Comparison of ENCODE assay signal across 8 cellular contexts in the genomic region with DNA sequence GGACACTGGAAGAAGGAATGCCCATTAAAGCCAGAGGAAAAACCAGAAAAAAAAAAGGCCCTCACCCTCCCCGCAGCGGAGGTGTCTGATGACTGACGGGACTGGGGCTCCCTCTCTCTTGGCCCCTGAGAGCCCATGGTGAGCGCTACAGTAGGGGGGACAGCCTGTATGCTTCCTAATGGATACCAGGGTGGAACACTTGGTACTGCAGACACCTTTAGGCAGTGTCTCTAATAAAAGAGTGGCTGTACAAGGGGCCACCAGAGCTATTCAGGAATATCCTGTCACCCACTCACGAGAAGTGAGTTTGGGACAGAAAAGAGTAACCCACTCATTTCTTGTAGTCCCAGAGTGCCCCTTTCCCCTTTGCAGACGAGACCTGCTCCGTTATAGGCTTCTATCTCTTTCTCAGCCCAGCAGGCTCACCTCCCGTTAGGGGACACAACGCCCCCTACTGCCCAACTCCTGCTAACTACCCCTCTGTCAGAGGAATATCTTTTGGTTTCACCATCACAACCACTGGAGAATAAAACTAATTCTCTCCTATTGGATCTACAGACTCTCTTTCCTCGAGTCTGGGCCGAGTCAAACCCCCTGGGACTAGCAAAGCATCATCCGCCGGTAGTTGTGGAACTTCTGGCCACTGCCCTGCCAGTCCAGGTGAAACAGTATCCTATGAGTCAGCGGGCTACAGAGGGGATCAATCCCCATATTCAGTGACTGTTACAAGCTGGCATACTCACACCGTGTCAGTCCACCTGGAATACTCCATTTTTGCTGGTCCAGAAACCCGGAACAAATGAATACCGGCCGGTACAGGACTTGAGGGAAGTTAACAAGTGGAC. TPM values are rescaled to one million over a fixed set of nuclear protein-coding genes. Genes with fewer than 3 reads are reported as not detected.
DNase-seq lines count a peak whose midpoint lies in the region; ATAC-seq lines count a peak whose summit lies in the region.

No MANE protein-coding gene starts in this region.

- H3K9me3 Mint-ChIP-seq in activated CD4-positive, alpha-beta T cell treated with anti-CD3 and anti-CD28 coated beads, Interleukin-2, amount 10 ng/mL, durations not matched to agents 24 days and 14 days: no peaks in the 10 kb centered on the region
- no peaks in the 10 kb centered on the region for H3K9me3 Mint-ChIP-seq in stimulated activated effector memory CD8-positive, alpha-beta T cell treated with anti-CD3 and anti-CD28 coated beads, Interleukin-12 subunit alpha, Interleukin-12 subunit beta, amount 100 ng/mL, for 72 hours

- H3K27me3 Mint-ChIP-seq in activated CD4-positive, alpha-beta T cell treated with anti-CD3 and anti-CD28 coated beads, Interleukin-2, amount 10 ng/mL, durations not matched to agents 24 days and 14 days: no peaks in the 10 kb centered on the region

- H3K27ac Mint-ChIP-seq in activated CD4-positive, alpha-beta T cell treated with anti-CD3 and anti-CD28 coated beads, Interleukin-2, amount 10 ng/mL, durations not matched to agents 24 days and 14 days: no peak overlapping the region
- peak overlapping the region; percentile 4 for H3K27ac Mint-ChIP-seq in stimulated activated effector memory CD8-positive, alpha-beta T cell treated with anti-CD3 and anti-CD28 coated beads, Interleukin-12 subunit alpha, Interleukin-12 subunit beta, amount 100 ng/mL, for 72 hours

- H3K36me3 Mint-ChIP-seq in activated CD4-positive, alpha-beta T cell treated with anti-CD3 and anti-CD28 coated beads, Interleukin-2, amount 10 ng/mL, durations not matched to agents 24 days and 14 days (ENCODE audit: low read depth): no peaks in the 10 kb centered on the region
- no peaks in the 10 kb centered on the region for H3K36me3 Mint-ChIP-seq in stimulated activated effector memory CD8-positive, alpha-beta T cell treated with anti-CD3 and anti-CD28 coated beads, Interleukin-12 subunit alpha, Interleukin-12 subunit beta, amount 100 ng/mL, for 72 hours

- peaks cover 2% of the 10 kb centered on the region for H3K4me1 Mint-ChIP-seq in activated CD4-positive, alpha-beta T cell treated with anti-CD3 and anti-CD28 coated beads, Interleukin-2, amount 10 ng/mL, durations not matched to agents 24 days and 14 days
- peaks cover 7% of the 10 kb centered on the region for H3K4me1 Mint-ChIP-seq in stimulated activated effector memory CD8-positive, alpha-beta T cell treated with anti-CD3 and anti-CD28 coated beads, Interleukin-12 subunit alpha, Interleukin-12 subunit beta, amount 100 ng/mL, for 72 hours

- peak; percentile 92 for ATAC-seq in GM18498 (IDR thresholded peaks at IDR 0.05; ENCODE audit: unreplicated experiment)
- peak; percentile 96 for ATAC-seq in HG02852 (IDR thresholded peaks at IDR 0.05; ENCODE audit: unreplicated experiment)
- ATAC-seq in stimulated activated effector memory CD8-positive, alpha-beta T cell treated with anti-CD3 and anti-CD28 coated beads, Interleukin-12 subunit alpha, Interleukin-12 subunit beta, amount 100 ng/mL, for 72 hours: peak; percentile 89

- H3K4me3 Mint-ChIP-seq in activated CD4-positive, alpha-beta T cell treated with anti-CD3 and anti-CD28 coated beads, Interleukin-2, amount 10 ng/mL, durations not matched to agents 24 days and 14 days: no peak overlapping the region
- no peak overlapping the region for H3K4me3 Mint-ChIP-seq in stimulated activated effector memory CD8-positive, alpha-beta T cell treated with anti-CD3 and anti-CD28 coated beads, Interleukin-12 subunit alpha, Interleukin-12 subunit beta, amount 100 ng/mL, for 72 hours

- intact Hi-C loops in activated CD4-positive, alpha-beta T cell treated with anti-CD3 and anti-CD28 coated beads, Interleukin-2, amount 10 ng/mL, durations not matched to agents 24 days and 14 days (cut with micrococcal nuclease): loop anchor here (1.0 kb wide), 2 partner anchors 63 to 566 kb away; no protein-coding TSS in a partner anchor

- DNase-seq in A172 (ENCODE audit: low spot score): peak; percentile 45
- DNase-seq in NCI-H2227 treated with DMSO at 0.1 percent for 48 hours (lab: John Stamatoyannopoulos, UW): peak; percentile 27
- peak; percentile 91 for DNase-seq in activated CD4-positive, alpha-beta T cell treated with anti-CD3 and anti-CD28 coated beads, Interleukin-2, amount 10 ng/mL, durations not matched to agents 24 days and 14 days
- peak; percentile 47 for DNase-seq in effector CD8-positive, alpha-beta T cell (lab: John Stamatoyannopoulos, UW)
- DNase-seq in mucosa of gallbladder (ENCODE audit: low spot score): peak; percentile 33
- DNase-seq in stimulated activated effector memory CD8-positive, alpha-beta T cell treated with anti-CD3 and anti-CD28 coated beads, Interleukin-12 subunit alpha, Interleukin-12 subunit beta, amount 100 ng/mL, for 72 hours (ENCODE audit: low spot score in 2 of 2): peak; percentile 61 to 83

RNA-seq across cellular contexts. Expression of gene ZBTB11, which starts 40.8 kb away (rescaled TPM):
- total RNA-seq in A172 (2014; rRNA removed; shearing (Covaris generic)): 22.8 and 31.4 TPM in 2 replicates
- 29.0 and 30.2 TPM in 2 replicates for total RNA-seq in activated CD4-positive, alpha-beta T cell treated with anti-CD3 and anti-CD28 coated beads, Interleukin-2, amount 10 ng/mL, durations not matched to agents 24 days and 14 days
- 15.5 TPM for total RNA-seq in mucosa of gallbladder

RNA-seq across cellular contexts. Expression of gene RPL24, which starts 50.3 kb away (rescaled TPM):
- total RNA-seq in A172 (2014; rRNA removed; shearing (Covaris generic)): 1,824 and 2,164 TPM in 2 replicates
- 1,569 and 1,570 TPM in 2 replicates for total RNA-seq in activated CD4-positive, alpha-beta T cell treated with anti-CD3 and anti-CD28 coated beads, Interleukin-2, amount 10 ng/mL, durations not matched to agents 24 days and 14 days
- 827 TPM for total RNA-seq in mucosa of gallbladder

Comparison
In these comparisons a context has a peak if more than half of its experiments do, and no peak if none do; other contexts are left out.
1. Peak in every context shown above with its lines: DNase-seq and ATAC-seq.
2. DNase-seq: peak in every context shown above with its lines; median percentile 91 in activated CD4-positive, alpha-beta T cell treated with anti-CD3 and anti-CD28 coated beads, Interleukin-2, amount 10 ng/mL, durations not matched to agents 24 days and 14 days; 72 in stimulated activated effector memory CD8-positive, alpha-beta T cell treated with anti-CD3 and anti-CD28 coated beads, Interleukin-12 subunit alpha, Interleukin-12 subunit beta, amount 100 ng/mL, for 72 hours; 47 in effector CD8-positive, alpha-beta T cell; 45 in A172; 33 in mucosa of gallbladder; 27 in NCI-H2227 treated with DMSO at 0.1 percent for 48 hours.